In the genomic region with DNA sequence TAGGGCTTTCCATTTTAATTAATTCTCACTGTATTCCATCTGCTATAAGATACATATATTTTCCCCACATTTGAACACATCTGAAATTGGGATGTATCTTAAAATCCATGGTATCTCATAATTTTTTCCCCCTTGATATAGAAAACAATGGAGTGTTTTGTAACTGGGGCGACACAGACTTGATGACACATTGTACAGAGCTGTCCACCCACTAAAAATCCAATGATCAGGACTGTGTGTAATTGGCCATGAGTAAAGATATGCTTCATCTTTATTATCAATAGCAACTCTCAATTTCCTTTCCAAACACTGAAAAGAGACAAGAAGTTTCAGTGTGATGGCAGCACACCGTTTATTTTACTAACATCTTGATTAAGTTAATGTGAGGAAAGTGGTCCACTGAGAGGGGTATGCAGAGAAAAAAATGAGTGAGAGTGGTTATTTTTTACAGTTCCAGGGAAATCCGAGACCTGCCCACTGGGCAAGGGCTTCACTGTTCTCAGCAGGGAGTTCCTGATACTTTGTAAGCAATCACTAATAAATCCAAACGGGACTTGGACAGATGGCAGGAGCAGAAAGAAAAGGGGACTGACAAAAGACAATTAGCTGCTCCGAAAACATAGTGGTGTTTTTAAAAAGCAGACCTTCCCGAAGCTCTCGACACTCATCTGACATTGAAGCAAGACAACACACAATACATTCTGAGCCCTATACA, we compare ENCODE assay signal across 16 cellular contexts.
DNase-seq lines count a peak whose midpoint lies in the region; ATAC-seq and TF ChIP-seq lines count a peak whose summit lies in the region.
"Had no signal": no experiment of that assay in that cellular context is flagged by ENCODE, and none has a peak within 500 bp of the region (broad histone marks: within the 10 kb centered on the region; RNA-seq: fewer than 3 reads in every experiment).

No MANE protein-coding gene starts in this region.

- no peaks in the 10 kb centered on the region for H3K9me3 ChIP-seq in RWPE2 (ENCODE audit: severe bottlenecking)
- H3K9me3 ChIP-seq: stomach had no signal

- no peak overlapping the region for H3K4me3 ChIP-seq in RWPE2 (ENCODE audit: severe bottlenecking)
- H3K4me3 ChIP-seq: stomach had no signal

- peak overlapping the region; percentile 73 for H3K27ac ChIP-seq in RWPE2 (ENCODE audit: poor library complexity, severe bottlenecking)
- H3K27ac ChIP-seq: HL-60, stomach had no signal

- H3K4me1 Mint-ChIP-seq in activated naive CD4-positive, alpha-beta T cell treated with anti-CD3 and anti-CD28 coated beads, Interleukin-2, amount 50 U/mL, for 24 hours: peaks cover 34% of the 10 kb centered on the region
- H3K4me1 Mint-ChIP-seq in activated naive CD4-positive, alpha-beta T cell treated with anti-CD3 and anti-CD28 coated beads, Interleukin-2, amount 10 ng/mL, durations not matched to agents 7 days and 5 days: peaks cover 16% of the 10 kb centered on the region
- peaks cover 35% of the 10 kb centered on the region for H3K4me1 Mint-ChIP-seq in type B pancreatic cell (ENCODE audit: unreplicated experiment)

- no peak overlapping the region for H3K4me3 Mint-ChIP-seq in activated naive CD4-positive, alpha-beta T cell treated with anti-CD3 and anti-CD28 coated beads, Interleukin-2, amount 50 U/mL, for 24 hours
- no peak overlapping the region for H3K4me3 Mint-ChIP-seq in activated naive CD4-positive, alpha-beta T cell treated with anti-CD3 and anti-CD28 coated beads, Interleukin-2, amount 10 ng/mL, durations not matched to agents 7 days and 5 days
- peak overlapping the region; percentile 3 for H3K4me3 Mint-ChIP-seq in type B pancreatic cell

- DNase-seq in activated naive CD4-positive, alpha-beta T cell treated with anti-CD3 and anti-CD28 coated beads, Interleukin-2, amount 10 ng/mL, durations not matched to agents 7 days and 5 days: no peak
- DNase-seq in RWPE2 (ENCODE audit: low spot score) (no peak), fibroblast of peridontal ligament (ENCODE audit: extremely low read depth) (peak; percentile 24), type B pancreatic cell (ENCODE audit: extremely low spot score, unreplicated experiment) (no peak), SKM-1 treated with dmso at 0.1 percent for 144 hours (lab: John Stamatoyannopoulos, UW; ENCODE audit: unreplicated experiment) (no peak)
- DNase-seq: activated naive CD4-positive, alpha-beta T cell treated with Interleukin-2 at 50 U/mL for 16 hours; effector CD4-positive, alpha-beta T cell; KBM-7; left colon; NCI-H526 treated with DMSO at 0.1 percent for 48 hours; stimulated activated CD4-positive, alpha-beta T cell treated with anti-CD3 and anti-CD28 coated beads, Interleukin-12 subunit alpha, Interleukin-12 subunit beta, amount 100 ng/mL, for 4 hours; stomach had no signal

- no peak for TF ChIP-seq CTCF in RWPE2 (IDR thresholded peaks at IDR 0.05; ENCODE audit: poor library complexity, severe bottlenecking)
- no peak for TF ChIP-seq CTCF in type B pancreatic cell (conservative IDR thresholded peaks at IDR 0.05)

- H3K9me3 Mint-ChIP-seq in activated naive CD4-positive, alpha-beta T cell treated with anti-CD3 and anti-CD28 coated beads, Interleukin-2, amount 50 U/mL, for 24 hours: no peaks in the 10 kb centered on the region
- no peaks in the 10 kb centered on the region for H3K9me3 Mint-ChIP-seq in activated naive CD4-positive, alpha-beta T cell treated with anti-CD3 and anti-CD28 coated beads, Interleukin-2, amount 10 ng/mL, durations not matched to agents 7 days and 5 days
- no peaks in the 10 kb centered on the region for H3K9me3 Mint-ChIP-seq in type B pancreatic cell

- CTCF ChIA-PET in activated naive CD4-positive, alpha-beta T cell treated with anti-CD3 and anti-CD28 coated beads, Interleukin-2, amount 10 ng/mL, durations not matched to agents 7 days and 5 days (lab: Charles Lee): no interaction called here

- H3K36me3 Mint-ChIP-seq in activated naive CD4-positive, alpha-beta T cell treated with anti-CD3 and anti-CD28 coated beads, Interleukin-2, amount 50 U/mL, for 24 hours: peaks cover 9% of the 10 kb centered on the region
- H3K36me3 Mint-ChIP-seq in activated naive CD4-positive, alpha-beta T cell treated with anti-CD3 and anti-CD28 coated beads, Interleukin-2, amount 10 ng/mL, durations not matched to agents 7 days and 5 days: peaks cover 8% of the 10 kb centered on the region
- H3K36me3 Mint-ChIP-seq in type B pancreatic cell: no peaks in the 10 kb centered on the region

- peaks cover 26% of the 10 kb centered on the region for H3K4me1 ChIP-seq in RWPE2 (ENCODE audit: insufficient read depth, poor library complexity, severe bottlenecking)
- H3K4me1 ChIP-seq: stomach had no signal

- ATAC-seq in RWPE2 (ENCODE audit: low read depth) (no peak), HG03159 (IDR thresholded peaks at IDR 0.05; ENCODE audit: unreplicated experiment) (no peak), HG03457 (IDR thresholded peaks at IDR 0.05; ENCODE audit: unreplicated experiment) (no peak)
- ATAC-seq: left colon had no signal

- peaks cover 19% of the 10 kb centered on the region for H3K36me3 ChIP-seq in RWPE2 (ENCODE audit: low read depth)
- H3K36me3 ChIP-seq: stomach had no signal

- no peaks in the 10 kb centered on the region for H3K27me3 ChIP-seq in RWPE2 (ENCODE audit: insufficient read depth, poor library complexity, severe bottlenecking)
- H3K27me3 ChIP-seq: stomach had no signal

- peak overlapping the region; percentile 66 for H3K27ac Mint-ChIP-seq in activated naive CD4-positive, alpha-beta T cell treated with anti-CD3 and anti-CD28 coated beads, Interleukin-2, amount 50 U/mL, for 24 hours
- H3K27ac Mint-ChIP-seq in activated naive CD4-positive, alpha-beta T cell treated with anti-CD3 and anti-CD28 coated beads, Interleukin-2, amount 10 ng/mL, durations not matched to agents 7 days and 5 days: no peak overlapping the region
- H3K27ac Mint-ChIP-seq in type B pancreatic cell: no peak overlapping the region

- no peaks in the 10 kb centered on the region for H3K27me3 Mint-ChIP-seq in activated naive CD4-positive, alpha-beta T cell treated with anti-CD3 and anti-CD28 coated beads, Interleukin-2, amount 50 U/mL, for 24 hours
- H3K27me3 Mint-ChIP-seq in activated naive CD4-positive, alpha-beta T cell treated with anti-CD3 and anti-CD28 coated beads, Interleukin-2, amount 10 ng/mL, durations not matched to agents 7 days and 5 days: no peaks in the 10 kb centered on the region
- H3K27me3 Mint-ChIP-seq in type B pancreatic cell: no peaks in the 10 kb centered on the region
